Comparison of ENCODE assay signal across 17 cellular contexts in genomic region chr3:16355864-16356263, GRCh38.
DNase-seq lines count a peak whose midpoint lies in the region; ATAC-seq and TF ChIP-seq lines count a peak whose summit lies in the region.
"Had no signal": no experiment of that assay in that cellular context is flagged by ENCODE, and none has a peak within 500 bp of the region (broad histone marks: within the 10 kb centered on the region; RNA-seq: fewer than 3 reads in every experiment).

No MANE protein-coding gene starts in this region.

- H3K9me3 Mint-ChIP-seq in activated T-cell treated with anti-CD3 and anti-CD28 coated beads, Interleukin-2, amount 50 U/mL, for 24 hours, result no peaks in the 10 kb centered on the region
- H3K9me3 Mint-ChIP-seq: H9 had no signal

- 26 to 48% (median 38%) methylated on average over 6 of the region's 6 CpGs for WGBS in psoas muscle, 3 donors

- no peaks in the 10 kb centered on the region for H3K27me3 Mint-ChIP-seq in activated T-cell treated with anti-CD3 and anti-CD28 coated beads, Interleukin-2, amount 50 U/mL, for 24 hours
- H3K27me3 Mint-ChIP-seq in T-helper 17 cell, result no peaks in the 10 kb centered on the region
- H3K27me3 Mint-ChIP-seq: CD4-positive, alpha-beta memory T cell had no signal

- no peak overlapping the region for H3K9ac ChIP-seq in DND-41 (ENCODE audit: low read depth, low read length)
- H3K9ac ChIP-seq: KMS-11 had no signal

- H3K4me3 Mint-ChIP-seq in activated T-cell treated with anti-CD3 and anti-CD28 coated beads, Interleukin-2, amount 50 U/mL, for 24 hours, result no peak overlapping the region
- H3K4me3 Mint-ChIP-seq in T-helper 17 cell, result no peak overlapping the region
- H3K4me3 Mint-ChIP-seq: CD4-positive, alpha-beta memory T cell; H9 had no signal

- no peak overlapping the region for H3K4me3 ChIP-seq in DND-41 (ENCODE audit: low read depth in 1 of 2, low read length in 2 of 2)
- no peak overlapping the region for H3K4me3 ChIP-seq in psoas muscle
- H3K4me3 ChIP-seq: A549, Peyer's patch had no signal

- H3K27ac Mint-ChIP-seq in activated T-cell treated with anti-CD3 and anti-CD28 coated beads, Interleukin-2, amount 50 U/mL, for 24 hours, result peak overlapping the region; percentile 10
- peak overlapping the region; percentile 27 for H3K27ac Mint-ChIP-seq in T-helper 17 cell

- peak overlapping the region; percentile 35; the same call in 1 of the 2 replicates for H3K27ac ChIP-seq in DND-41 (ENCODE audit: low read length)
- peak overlapping the region; percentile 46 for H3K27ac ChIP-seq in psoas muscle
- H3K27ac ChIP-seq: A549, KMS-11, Peyer's patch had no signal

- H3K4me2 ChIP-seq in DND-41 (ENCODE audit: insufficient read depth, low read length), result no peak overlapping the region
- H3K4me2 ChIP-seq: A549, KMS-11 had no signal

- H3K9me3 ChIP-seq in DND-41 (ENCODE audit: insufficient read depth, low read length, severe bottlenecking), result no peaks in the 10 kb centered on the region
- no peaks in the 10 kb centered on the region for H3K9me3 ChIP-seq in T-helper 17 cell (ENCODE audit: control insufficient read depth, low read length, poor library complexity, severe bottlenecking)
- no peaks in the 10 kb centered on the region for H3K9me3 ChIP-seq in psoas muscle
- H3K9me3 ChIP-seq: A549, Peyer's patch had no signal

- TF ChIP-seq CTCF in DND-41 (IDR thresholded peaks at IDR 0.05; ENCODE audit: borderline replicate concordance, extremely low read depth, low read length, poor library complexity, severe bottlenecking) (no peak), psoas muscle (IDR thresholded peaks at IDR 0.05) (no peak)

- no peaks in the 10 kb centered on the region for H3K79me2 ChIP-seq in DND-41 (ENCODE audit: insufficient read depth, low read length)

- H3K4me1 Mint-ChIP-seq in activated T-cell treated with anti-CD3 and anti-CD28 coated beads, Interleukin-2, amount 50 U/mL, for 24 hours (ENCODE audit: low read depth), result peaks cover 53% of the 10 kb centered on the region
- H3K4me1 Mint-ChIP-seq in T-helper 17 cell, result peaks cover 22% of the 10 kb centered on the region

- ATAC-seq in DND-41 (ENCODE audit: insufficient read depth, low read depth) (no peak), T-helper 17 cell (no peak), psoas muscle (peak; percentile 45 to 67 (median 50))
- ATAC-seq: A549 had no signal

- H3K36me3 Mint-ChIP-seq in activated T-cell treated with anti-CD3 and anti-CD28 coated beads, Interleukin-2, amount 50 U/mL, for 24 hours (ENCODE audit: low read depth), result peaks cover 88% of the 10 kb centered on the region
- H3K36me3 Mint-ChIP-seq in T-helper 17 cell (ENCODE audit: low read depth), result peaks cover 8% of the 10 kb centered on the region

- H4K20me1 ChIP-seq in DND-41 (ENCODE audit: insufficient read depth, low read length), result no peaks in the 10 kb centered on the region

- H2AFZ ChIP-seq in DND-41 (ENCODE audit: low read depth, low read length), result no peak overlapping the region

- H3K36me3 ChIP-seq in DND-41 (ENCODE audit: insufficient read depth, low read length), result peaks cover 68% of the 10 kb centered on the region
- peaks cover 0 to 4% of the 10 kb centered on the region in 2 donors for H3K36me3 ChIP-seq in psoas muscle (ENCODE audit: insufficient read depth in 1 of 2, low read depth in 1 of 2)

- no peaks in the 10 kb centered on the region for H3K27me3 ChIP-seq in DND-41 (ENCODE audit: insufficient read depth, low read length, poor library complexity)
- H3K27me3 ChIP-seq in psoas muscle (ENCODE audit: insufficient read depth in 3 of 3, low read length in 2 of 3), result no peaks in the 10 kb centered on the region
- H3K27me3 ChIP-seq: Peyer's patch had no signal

- no peaks in the 10 kb centered on the region for H3K4me1 ChIP-seq in DND-41 (ENCODE audit: insufficient read depth, low read length)
- peaks cover 61% of the 10 kb centered on the region for H3K4me1 ChIP-seq in psoas muscle
- H3K4me1 ChIP-seq: A549, Peyer's patch had no signal

- DNase-seq in activated T-cell treated with anti-CD3 and anti-CD28 coated beads, Interleukin-2, amount 50 U/mL, for 24 hours, result no peak
- no peak for DNase-seq in activated T-cell treated with anti-CD3 and anti-CD28 coated beads, Interleukin-2, amount 50 U/mL, for 48 hours
- no peak for DNase-seq in DND-41
- no peak for DNase-seq in T-helper 17 cell
- DNase-seq in psoas muscle, result no peak
- no peak for DNase-seq in activated gamma-delta T cell treated with Interleukin-2 at 50 U/mL for 16 hours
- no peak for DNase-seq in HPDE6-E6E7 (ENCODE audit: extremely low spot score)
- DNase-seq: CD4-positive, alpha-beta memory T cell; EL; H9; NCI-H1436; NCI-H2029 treated with DMSO at 0.1 percent for 48 hours; NCI-H748 treated with DMSO at 0.1 percent for 48 hours; NK-92 treated with Interleukin-12 subunit alpha and Interleukin-12 subunit beta, amount 100 ng/mL, for 24 hours; Peyer's patch had no signal

- intact Hi-C loops in psoas muscle (cut with DNase I), result no loop called here

Comparison
In these comparisons a context has a peak if more than half of its experiments do, and no peak if none do; other contexts are left out.
1. ATAC-seq: peak in psoas muscle (4 of 4); none in DND-41 (single experiment) and T-helper 17 cell (single experiment).